In genomic region chr5:125575561-125576504, GRCh38 we compare ENCODE assay signal across 1 cellular context.
TF ChIP-seq lines count a peak whose summit lies in the region.

No MANE protein-coding gene starts in this region.

TF ChIP-seq in HEK293, 187 proteins besides CTCF, POLR2A, EP300 and RAD21 (continued from another document):
- TF ChIP-seq ZNF692 (tag by site-specific recombination; IDR thresholded peaks at IDR 0.05) (peak; percentile 55; the same call in 1 of the 2 replicates), ZNF560 (tag by site-specific recombination; IDR thresholded peaks at IDR 0.05; ENCODE audit: borderline replicate concordance) (no peak), ZNF792 (tag by site-specific recombination; IDR thresholded peaks at IDR 0.05) (no peak), ZBTB48 (tag by site-specific recombination; IDR thresholded peaks at IDR 0.05) (peak; percentile 94), SP7 (tag by site-specific recombination; IDR thresholded peaks at IDR 0.05) (no peak; the same call in 1 of the 2 replicates), ZNF600 (tag by site-specific recombination; IDR thresholded peaks at IDR 0.05) (peak; percentile 45; the same call in 1 of the 2 replicates), KLF10 (tag by site-specific recombination; IDR thresholded peaks at IDR 0.05) (no peak), ZNF398 (tag by site-specific recombination; IDR thresholded peaks at IDR 0.05) (0 out of 2 replicates have a peak, but pooled peaks have one; percentile 8), ZNF366 (tag by site-specific recombination; conservative IDR thresholded peaks at IDR 0.05) (peak; percentile 26; the same call in 1 of the 2 replicates), SP3 (tag by site-specific recombination; IDR thresholded peaks at IDR 0.05) (no peak), ZNF596 (tag by site-specific recombination; IDR thresholded peaks at IDR 0.05) (0 out of 2 replicates have a peak, but pooled peaks have one; percentile 3), ZNF311 (tag by site-specific recombination; IDR thresholded peaks at IDR 0.05; ENCODE audit: borderline replicate concordance) (no peak), ZNF2 (tag by site-specific recombination; IDR thresholded peaks at IDR 0.05) (0 out of 2 replicates have a peak, but pooled peaks have one; percentile 33), ZBTB1 (tag by site-specific recombination; IDR thresholded peaks at IDR 0.05) (no peak), ZNF561 (tag by site-specific recombination; IDR thresholded peaks at IDR 0.05; ENCODE audit: borderline replicate concordance) (peak; percentile 87; the same call in 1 of the 2 replicates), ZNF626 (tag by site-specific recombination; IDR thresholded peaks at IDR 0.05) (no peak), ZNF791 (tag by site-specific recombination; IDR thresholded peaks at IDR 0.05) (no peak), ZBTB44 (tag by site-specific recombination; IDR thresholded peaks at IDR 0.05) (peak; percentile 93), ZNF335 (tag by site-specific recombination; conservative IDR thresholded peaks at IDR 0.05) (0 out of 2 replicates have a peak, but pooled peaks have one; percentile 14), ZNF660 (tag by site-specific recombination; IDR thresholded peaks at IDR 0.05) (peak; percentile 44), TRIM28 (IDR thresholded peaks at IDR 0.05; ENCODE audit: borderline replicate concordance, low read length) (peak; percentile 67; the same call in 1 of the 2 replicates), ZNF404 (tag by site-specific recombination; IDR thresholded peaks at IDR 0.05) (0 out of 2 replicates have a peak, but pooled peaks have one; percentile 17), PRDM6 (tag by site-specific recombination; IDR thresholded peaks at IDR 0.05) (peak; percentile 70), ZNF610 (tag by site-specific recombination; IDR thresholded peaks at IDR 0.05; ENCODE audit: borderline replicate concordance) (peak; percentile 45; the same call in 1 of the 2 replicates), ZNF19 (tag by site-specific recombination; IDR thresholded peaks at IDR 0.05; ENCODE audit: low read depth) (no peak), KLF16 (tag by site-specific recombination; IDR thresholded peaks at IDR 0.05) (peak; percentile 26; the same call in 1 of the 2 replicates), EGR2 (tag by site-specific recombination; IDR thresholded peaks at IDR 0.05; ENCODE audit: low read depth) (no peak), ZNF843 (tag by site-specific recombination; IDR thresholded peaks at IDR 0.05) (0 out of 2 replicates have a peak, but pooled peaks have one; percentile 35), SCRT2 (tag by site-specific recombination; IDR thresholded peaks at IDR 0.05) (peak; percentile 32; the same call in 1 of the 2 replicates), ZNF157 (tag by site-specific recombination; IDR thresholded peaks at IDR 0.05) (no peak), ZXDB (tag by site-specific recombination; IDR thresholded peaks at IDR 0.05) (peak; percentile 52; the same call in 1 of the 2 replicates), ZNF513 (tag by site-specific recombination; IDR thresholded peaks at IDR 0.05) (no peak)
